ENCODE assay signal across 8 cellular contexts in genomic region chr15:55741592-55742497, GRCh38. TPM values are rescaled to one million over a fixed set of nuclear protein-coding genes. Genes with fewer than 3 reads are reported as not detected.
DNase-seq lines count a peak whose midpoint lies in the region; ATAC-seq and TF ChIP-seq lines count a peak whose summit lies in the region.

No MANE protein-coding gene starts in this region.

- ATAC-seq in T-cell (replicated peaks in 1 of 4) (peak in 3 of 4 experiments; percentile 43 to 62 (median 44)), GM18907 (IDR thresholded peaks at IDR 0.05; ENCODE audit: unreplicated experiment) (no peak)

- H3K27me3 Mint-ChIP-seq in T-cell (peaks cover 30 to 31% of the 10 kb centered on the region in 2 donors), progenitor cell of endocrine pancreas (no peaks in the 10 kb centered on the region)

- H3K9me3 Mint-ChIP-seq in T-cell (no peaks in the 10 kb centered on the region), progenitor cell of endocrine pancreas (ENCODE audit: low read depth) (no peaks in the 10 kb centered on the region)

- H3K4me3 Mint-ChIP-seq in T-cell (no peak overlapping the region), progenitor cell of endocrine pancreas (ENCODE audit: low read depth) (no peak overlapping the region)

- peak; percentile 28 for DNase-seq in stimulated activated CD4-positive, alpha-beta T cell treated with anti-CD3 and anti-CD28 coated beads, Interleukin-15, amount 100 ng/mL, for 24 hours
- DNase-seq in stimulated activated CD4-positive, alpha-beta T cell treated with anti-CD3 and anti-CD28 coated beads, Interleukin-2, amount 100 ng/mL, for 48 hours, result no peak
- DNase-seq in T-cell (peak in 1 of 34 experiments; percentile 8), fibroblast of villous mesenchyme (ENCODE audit: low read depth) (peak; percentile 20), progenitor cell of endocrine pancreas (ENCODE audit: low spot score, unreplicated experiment) (peak; percentile 33), midbrain (lab: John Stamatoyannopoulos, UW) (no peak)
- no peak for DNase-seq in activated naive CD4-positive, alpha-beta T cell (lab: John Stamatoyannopoulos, UW)

- H3K36me3 Mint-ChIP-seq in T-cell, result no peaks in the 10 kb centered on the region
- no peaks in the 10 kb centered on the region for H3K36me3 Mint-ChIP-seq in progenitor cell of endocrine pancreas (ENCODE audit: insufficient read depth)

- no peak for TF ChIP-seq CTCF in fibroblast of villous mesenchyme (IDR thresholded peaks at IDR 0.05; ENCODE audit: insufficient read depth, low read depth, low read length)
- no peak for TF ChIP-seq CTCF in progenitor cell of endocrine pancreas (IDR thresholded peaks at IDR 0.05; ENCODE audit: unreplicated experiment)

- H3K4me3 ChIP-seq in fibroblast of villous mesenchyme (ENCODE audit: low read depth, low read length), result peak overlapping the region; percentile 66

- CTCF ChIA-PET in T-cell (lab: Charles Lee), result no interaction called here

- H3K27ac Mint-ChIP-seq in T-cell, result no peak overlapping the region
- H3K27ac Mint-ChIP-seq in progenitor cell of endocrine pancreas, result no peak overlapping the region

- POLR2A ChIA-PET in T-cell (lab: Charles Lee), result no interaction called here

- H3K4me1 Mint-ChIP-seq in T-cell (peaks cover 0 to 4% (median 4%) of the 10 kb centered on the region in 3 donors), progenitor cell of endocrine pancreas (ENCODE audit: low read depth) (peaks cover 30% of the 10 kb centered on the region)

RNA-seq across cellular contexts. Expression of gene PRTG, which starts 1.1 kb away (rescaled TPM):
- total RNA-seq in T-cell, result under 1 TPM in 3 of 5 donors, not detected in 2; 0.06 to 0.16 (median 0.09) TPM
- 6.4 and 6.9 TPM in 2 replicates for total RNA-seq in fibroblast of villous mesenchyme
- total RNA-seq in progenitor cell of endocrine pancreas, result 87.4 and 97.9 TPM in 2 replicates

Comparison
In these comparisons a context has a peak if more than half of its experiments do, and no peak if none do; other contexts are left out.
1. DNase-seq: peak in stimulated activated CD4-positive, alpha-beta T cell treated with anti-CD3 and anti-CD28 coated beads, Interleukin-15, amount 100 ng/mL, for 24 hours (single experiment), fibroblast of villous mesenchyme (single experiment) and progenitor cell of endocrine pancreas (single experiment); none in stimulated activated CD4-positive, alpha-beta T cell treated with anti-CD3 and anti-CD28 coated beads, Interleukin-2, amount 100 ng/mL, for 48 hours (0 of 2), midbrain (single experiment) and activated naive CD4-positive, alpha-beta T cell (0 of 4).
2. RNA of gene PRTG, which starts 1.1 kb away (total RNA-seq): 87.4 to 97.9 TPM in progenitor cell of endocrine pancreas; 6.4 to 6.9 TPM in fibroblast of villous mesenchyme and 0.06 to 0.16 TPM in T-cell; every median in the first group is over 10 times any median in the second.